12 cellular contexts compared by ENCODE assay signal in the genomic region with DNA sequence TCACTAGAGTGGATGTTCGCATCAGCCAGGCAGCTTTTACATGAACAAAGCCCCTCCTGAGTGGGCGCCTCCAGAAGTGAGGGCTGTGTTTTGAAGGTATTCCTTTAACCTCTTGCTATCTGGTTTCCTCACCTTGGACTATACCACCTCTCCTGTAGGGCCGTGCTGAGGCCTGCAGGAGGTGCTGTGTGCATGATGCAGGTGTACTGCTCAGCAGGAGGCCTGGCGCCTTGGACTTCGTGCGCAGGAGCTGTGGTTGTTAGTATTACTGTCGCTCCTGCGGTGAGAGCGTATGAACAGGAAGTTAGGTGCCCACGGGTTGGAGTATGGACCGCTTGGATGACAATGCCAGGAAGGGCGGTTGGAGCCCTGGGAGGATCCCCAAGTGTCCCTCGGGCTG.
A peak's percentile ranks its signal among the peaks of the same experiment; 100 is the strongest.
DNase-seq lines count a peak whose midpoint lies in the region; ATAC-seq and TF ChIP-seq lines count a peak whose summit lies in the region.
"Had no signal": no experiment of that assay in that cellular context is flagged by ENCODE, and none has a peak within 500 bp of the region (broad histone marks: within the 10 kb centered on the region; RNA-seq: fewer than 3 reads in every experiment).

No MANE protein-coding gene starts in this region.

- 85 to 91% (median 87%) methylated on average over 9 to 13 of the region's 13 CpGs for WGBS in adrenal gland, 4 donors

- H3K36me3 ChIP-seq in adrenal gland (replicated peaks in 1 of 2): no peaks in the 10 kb centered on the region

- H3K27ac ChIP-seq in adrenal gland: no peak overlapping the region

- intact Hi-C loops in adrenal gland (cut with DNase I): loop anchor here in 1 of 2 donors (5.0 kb wide), 1 partner anchor 69 kb away; no protein-coding TSS in a partner anchor

- H3K27me3 ChIP-seq in adrenal gland: no peaks in the 10 kb centered on the region

- peak in 2 of 3 experiments; percentile 24 to 26 for DNase-seq in NCI-H1417 (lab: John Stamatoyannopoulos, UW)
- DNase-seq in NCI-H1417 treated with DMSO at 0.1 percent for 48 hours (lab: John Stamatoyannopoulos, UW): no peak
- peak; percentile 18 for DNase-seq in KBM-7
- DNase-seq in cardiac fibroblast (ENCODE audit: low read depth in 2 of 2): no peak
- peak; percentile 25 for DNase-seq in mucosa of gallbladder (ENCODE audit: low spot score)
- no peak for DNase-seq in adrenal gland
- DNase-seq: activated B cell treated with CpG ODN at 0.5 μM for 24 hours; amniotic stem cell; HCEC 1CT; stimulated activated CD4-positive, alpha-beta T cell treated with anti-CD3 and anti-CD28 coated beads, Interleukin-4, amount 100 ng/mL, for 1 hour had no signal

- H3K4me3 ChIP-seq in cardiac fibroblast (replicated peaks in 1 of 2; ENCODE audit: low read depth in 2 of 2, low read length in 2 of 2) (no peak overlapping the region), adrenal gland (no peak overlapping the region)

- no peaks in the 10 kb centered on the region for H3K4me1 ChIP-seq in adrenal gland (replicated peaks in 1 of 2)

- in situ Hi-C loops in KBM-7 (cut with MboI; ENCODE audit: low pct_unique_long_range_greater_than_20kb, low sequenced_read_pairs): no loop called here

- no peaks in the 10 kb centered on the region for H3K9me3 ChIP-seq in adrenal gland (replicated peaks in 1 of 3)

- TF ChIP-seq POLR2A in adrenal gland (IDR thresholded peaks at IDR 0.05): no peak

- peak; percentile 21 for TF ChIP-seq CTCF in cardiac fibroblast (IDR thresholded peaks at IDR 0.05; ENCODE audit: low read depth, low read length)
- no peak for TF ChIP-seq CTCF in adrenal gland (IDR thresholded peaks at IDR 0.05)

- ATAC-seq in HG02798 (IDR thresholded peaks at IDR 0.05; ENCODE audit: poor library complexity, unreplicated experiment) (no peak), GM21390 (IDR thresholded peaks at IDR 0.05; ENCODE audit: unreplicated experiment) (no peak)

Comparison
In these comparisons a context has a peak if more than half of its experiments do, and no peak if none do; other contexts are left out.
1. DNase-seq: peak in NCI-H1417 (2 of 3), KBM-7 (single experiment) and mucosa of gallbladder (single experiment); none in NCI-H1417 treated with DMSO at 0.1 percent for 48 hours (single experiment), cardiac fibroblast (0 of 2) and adrenal gland (0 of 7).